In genomic region chr12:57891639-57892228, GRCh38 we compare ENCODE assay signal across 1 cellular context.
TF ChIP-seq lines count a peak whose summit lies in the region.

No MANE protein-coding gene starts in this region.

TF ChIP-seq in GM23338, 12 proteins besides CTCF, POLR2A, EP300 and RAD21 (continued from another document):
- TF ChIP-seq ZNF462 (CRISPR knock-in tag; IDR thresholded peaks at IDR 0.05) (no peak), ZNF331 (CRISPR knock-in tag; IDR thresholded peaks at IDR 0.05; ENCODE audit: low read depth) (no peak)
